In the genomic region with DNA sequence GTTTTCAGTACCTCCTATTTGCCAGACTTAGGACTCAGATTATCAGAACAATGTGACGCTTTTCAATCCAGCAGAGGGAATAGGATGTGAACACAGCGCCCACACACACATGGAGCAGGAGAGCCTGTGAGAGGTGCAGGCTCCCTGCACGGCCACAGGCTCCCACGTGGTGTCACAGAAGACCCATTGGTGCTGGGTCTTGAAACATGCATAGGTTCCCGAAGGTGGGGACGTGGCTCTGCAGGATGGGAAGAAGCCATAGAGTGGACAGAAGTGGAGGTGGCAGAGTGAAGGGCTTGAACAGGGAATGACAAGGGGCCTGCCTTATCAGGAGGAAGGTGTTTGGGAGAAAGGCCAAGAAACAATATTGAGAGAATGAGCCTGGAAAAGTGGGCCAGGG, we compare ENCODE assay signal across 16 cellular contexts.
"Had no signal": no experiment of that assay in that cellular context is flagged by ENCODE, and none has a peak within 500 bp of the region (broad histone marks: within the 10 kb centered on the region; RNA-seq: fewer than 3 reads in every experiment).

No MANE protein-coding gene starts in this region.

- H3K9me3 Mint-ChIP-seq: central memory CD8-positive, alpha-beta T cell had no signal

- H3K27ac Mint-ChIP-seq: activated CD4-positive, alpha-beta T cell treated with anti-CD3 and anti-CD28 coated beads for 36 hours; activated naive CD8-positive, alpha-beta T cell treated with anti-CD3 and anti-CD28 coated beads, Interleukin-2, amount 10 ng/mL, durations not matched to agents 7 days and 5 days had no signal

- H3K4me1 Mint-ChIP-seq: central memory CD8-positive, alpha-beta T cell had no signal

- ATAC-seq: gastrocnemius medialis had no signal

- H3K4me1 ChIP-seq: gastrocnemius medialis, upper lobe of left lung had no signal

- H3K4me3 ChIP-seq: gastrocnemius medialis, upper lobe of left lung had no signal

- H3K4me3 Mint-ChIP-seq: activated CD4-positive, alpha-beta T cell treated with anti-CD3 and anti-CD28 coated beads for 36 hours; activated naive CD8-positive, alpha-beta T cell treated with anti-CD3 and anti-CD28 coated beads, Interleukin-2, amount 10 ng/mL, durations not matched to agents 7 days and 5 days; central memory CD8-positive, alpha-beta T cell had no signal

- H3K27ac ChIP-seq: brain microvascular endothelial cell, gastrocnemius medialis, upper lobe of left lung, VCaP had no signal

- H3K36me3 ChIP-seq: brain microvascular endothelial cell, gastrocnemius medialis, upper lobe of left lung had no signal

- DNase-seq: activated effector memory CD4-positive, alpha-beta T cell treated with anti-CD3 and anti-CD28 coated beads, Interleukin-2, amount 50 U/mL, for 16 hours; activated naive CD8-positive, alpha-beta T cell treated with anti-CD3 and anti-CD28 coated beads, Interleukin-2, amount 10 ng/mL, durations not matched to agents 7 days and 5 days; anterior cingulate cortex; brain microvascular endothelial cell; cortex of kidney; effector CD8-positive, alpha-beta T cell; gastrocnemius medialis; posterior cingulate gyrus; retina; SIG-M5; stimulated activated CD4-positive, alpha-beta T cell treated with anti-CD3 and anti-CD28 coated beads, Interleukin-2, amount 100 ng/mL, for 48 hours; stimulated activated naive CD4-positive, alpha-beta T cell treated with Interleukin-2 at 50 U/mL for 16 hours; upper lobe of left lung had no signal

- H3K9me3 ChIP-seq: gastrocnemius medialis, upper lobe of left lung had no signal

- H3K27me3 ChIP-seq: gastrocnemius medialis, upper lobe of left lung had no signal
